ENCODE assay signal across 8 cellular contexts in genomic region chr3:121834734-121835709, GRCh38. TPM values are rescaled to one million over a fixed set of nuclear protein-coding genes. Genes with fewer than 3 reads are reported as not detected.
DNase-seq lines count a peak whose midpoint lies in the region; ATAC-seq and TF ChIP-seq lines count a peak whose summit lies in the region.

EAF2 (plus strand) TSS chr3:121835209; CDS start chr3:121835286, 77 bp downstream.
IQCB1 (minus strand) TSS chr3:121835060; CDS start chr3:121828960, 6,100 bp downstream.

- POLR2A ChIA-PET in HEK293T (lab: Yijun Ruan, JAX), result interaction anchor here (0.6 to 1.0 kb wide), 2 partner anchors 12 to 41 kb away, joined by 3 to 4 read pairs; no protein-coding TSS in a partner anchor

- TF ChIP-seq CTCF in gastroesophageal sphincter (IDR thresholded peaks at IDR 0.05) (no peak), neutrophil (IDR thresholded peaks at IDR 0.05) (peak; percentile 54)

- H3K27ac ChIP-seq in gastroesophageal sphincter (peak within 1 kb of the TSS; percentile 53 to 87 (median 86)), neutrophil (peak within 1 kb of the TSS; percentile 90), substantia nigra (ENCODE audit: low read depth, low read length, poor library complexity, severe bottlenecking) (peak within 1 kb of the TSS; percentile 65)

- TF ChIP-seq POLR2A in gastroesophageal sphincter (IDR thresholded peaks at IDR 0.05), result peak; percentile 48 to 51

- CTCF ChIA-PET in HEK293T (lab: Yijun Ruan, JAX), result no interaction called here

- TF ChIP-seq EP300 in gastroesophageal sphincter (IDR thresholded peaks at IDR 0.05), result no peak

- H3K4me1 ChIP-seq in gastroesophageal sphincter (peaks cover 0 to 31% (median 3%) of the 10 kb centered on the region in 3 donors), neutrophil (ENCODE audit: control insufficient read depth in 1 of 2, insufficient read depth in 1 of 2, low read depth in 1 of 2, low read length in 1 of 2) (peaks cover 46% of the 10 kb centered on the region in 2 experiments)

- H3K36me3 ChIP-seq in gastroesophageal sphincter (peaks cover 0 to 16% of the 10 kb centered on the region in 2 donors), neutrophil (no peaks in the 10 kb centered on the region)

- WGBS in gastroesophageal sphincter (ENCODE audit: low coverage in 1 of 2), 2 donors, result 1 to 2% methylated on average over 7 to 22 of the region's 61 CpGs

- peak; percentile 100 for ATAC-seq in gastroesophageal sphincter

- no peaks in the 10 kb centered on the region for H3K27me3 ChIP-seq in gastroesophageal sphincter
- H3K27me3 ChIP-seq in neutrophil, result no peaks in the 10 kb centered on the region

- H3K9me3 ChIP-seq in gastroesophageal sphincter (no peaks in the 10 kb centered on the region), neutrophil (no peaks in the 10 kb centered on the region)

- in situ Hi-C loops in SK-MEL-5 (cut with HindIII; ENCODE audit: low pct_unique_long_range_greater_than_20kb, low sequenced_read_pairs), result no loop called here

- DNase-seq in GM03348 (ENCODE audit: low spot score) (peak; percentile 100), HEK293T (ENCODE audit: extremely low spot score) (peak; percentile 99), MV-4-11 (lab: John Stamatoyannopoulos, UW) (peak; percentile 95), SK-MEL-5 (ENCODE audit: low read depth, low spot score) (peak; percentile 94), substantia nigra (lab: John Stamatoyannopoulos, UW) (peak; percentile 48 to 97 (median 92))
- DNase-seq in activated naive CD4-positive, alpha-beta T cell treated with Interleukin-2 at 50 U/mL for 16 hours, result peak; percentile 96

- H3K4me3 ChIP-seq in gastroesophageal sphincter, result peak within 1 kb of the TSS; percentile 70 to 77
- peak within 1 kb of the TSS; percentile 67 to 88 for H3K4me3 ChIP-seq in neutrophil (ENCODE audit: low read depth in 1 of 2, low read length in 1 of 2)

TF ChIP-seq in HEK293T, 16 proteins besides CTCF, POLR2A, EP300 and RAD21:
- TF ChIP-seq PKNOX1 (IDR thresholded peaks at IDR 0.05), result no peak
- TF ChIP-seq L3MBTL2 (conservative IDR thresholded peaks at IDR 0.05), result peak; percentile 98
- TF ChIP-seq SUZ12 (IDR thresholded peaks at IDR 0.05), result no peak
- TF ChIP-seq TARDBP (IDR thresholded peaks at IDR 0.05), result no peak
- peak; percentile 30; the same call in 1 of the 2 replicates for TF ChIP-seq ELF4 (IDR thresholded peaks at IDR 0.05)
- no peak for TF ChIP-seq ZNF384 (IDR thresholded peaks at IDR 0.05)
TF ChIP-seq in HEK293T: peak in this region for 2.

RNA-seq across cellular contexts. Expression of gene EAF2, which starts in this region (rescaled TPM):
- 2.7 and 3.9 TPM in 2 replicates for total RNA-seq in SK-MEL-5 (2014; rRNA removed; shearing (Covaris generic))
- 1.7 and 2.0 TPM in 2 replicates for polyA plus RNA-seq in SK-MEL-5 (2015; cell fraction: cytosol; rRNA removed)
- polyA plus RNA-seq in SK-MEL-5 (2015; cell fraction: nucleus; rRNA removed), result 1.4 and 3.0 TPM in 2 replicates
- total RNA-seq in gastroesophageal sphincter, result 1 to 10 TPM; 2.0 to 4.8 (median 2.1) TPM

RNA-seq across cellular contexts. Expression of gene IQCB1, which starts in this region (rescaled TPM):
- 13.9 and 16.2 TPM in 2 replicates for total RNA-seq in SK-MEL-5 (2014; rRNA removed; shearing (Covaris generic))
- 10.8 and 11.2 TPM in 2 replicates for polyA plus RNA-seq in SK-MEL-5 (2015; cell fraction: cytosol; rRNA removed)
- 84.7 and 92.7 TPM in 2 replicates for polyA plus RNA-seq in SK-MEL-5 (2015; cell fraction: nucleus; rRNA removed)
- 10 to 100 TPM in 3 of 4 donors, 1 to 10 TPM in 1; 10.0 to 28.8 (median 17.6) TPM for total RNA-seq in gastroesophageal sphincter

Comparison
In these comparisons a context has a peak if more than half of its experiments do, and no peak if none do; other contexts are left out.
1. Peak in every context shown above with its lines: DNase-seq, ATAC-seq, H3K4me3 ChIP-seq and H3K27ac ChIP-seq.